In genomic region chr2:19137433-19137832, GRCh38 we compare ENCODE assay signal across 1 cellular context.
TF ChIP-seq lines count a peak whose summit lies in the region.

No MANE protein-coding gene starts in this region.

TF ChIP-seq in A549, 52 proteins besides CTCF, POLR2A, EP300 and RAD21 (continued from another document):
- TF ChIP-seq E2F6 (IDR thresholded peaks at IDR 0.05; ENCODE audit: borderline replicate concordance, low read depth) (no peak), MAX (IDR thresholded peaks at IDR 0.05) (no peak), NR3C1 (IDR thresholded peaks at IDR 0.05) (no peak), HEYL (CRISPR knock-in tag; IDR thresholded peaks at IDR 0.05) (no peak), MAFK (IDR thresholded peaks at IDR 0.05; ENCODE audit: partially characterized antibody) (no peak), MAZ (IDR thresholded peaks at IDR 0.05; ENCODE audit: borderline replicate concordance, low read depth, low read length) (no peak)
